30 cellular contexts compared by ENCODE assay signal in the genomic region with DNA sequence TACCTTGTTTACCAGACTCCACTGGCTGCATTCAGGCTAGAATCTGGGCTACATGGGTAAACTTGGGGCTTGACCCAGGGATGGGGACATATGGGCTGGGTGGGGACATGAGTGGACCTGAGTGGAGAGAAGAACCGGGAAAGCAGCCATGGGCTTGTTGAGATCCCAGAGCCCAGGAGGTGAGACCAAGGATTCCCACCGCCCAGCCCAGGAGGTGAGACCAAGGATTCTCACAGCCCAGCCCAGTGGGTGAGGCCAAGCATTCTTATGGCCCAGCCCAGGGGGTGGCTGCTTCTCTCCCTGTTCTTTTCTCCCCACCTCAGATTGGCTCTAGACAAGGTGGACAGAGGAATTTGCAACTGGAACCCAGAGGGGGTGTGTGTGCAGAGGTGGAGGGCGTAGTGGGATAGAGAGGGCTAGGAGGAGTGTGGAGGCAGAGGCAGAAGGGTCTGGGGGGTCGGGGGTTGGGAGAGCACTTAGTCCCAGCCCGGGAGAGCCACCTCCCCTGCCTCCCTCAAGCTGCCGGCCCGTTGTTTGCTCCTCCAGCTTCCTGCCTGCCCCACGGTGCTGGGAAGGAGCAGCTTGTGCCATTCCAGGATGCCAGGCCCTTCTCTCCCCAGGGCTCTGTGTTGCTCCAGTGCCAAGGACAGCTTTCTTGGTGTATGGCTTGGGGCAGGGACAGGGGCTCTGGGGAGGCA. TPM values are rescaled to one million over a fixed set of nuclear protein-coding genes. Genes with fewer than 3 reads are reported as not detected.
DNase-seq lines count a peak whose midpoint lies in the region; ATAC-seq, FAIRE-seq and TF ChIP-seq lines count a peak whose summit lies in the region.
"Had no signal": no experiment of that assay in that cellular context is flagged by ENCODE, and none has a peak within 500 bp of the region (broad histone marks: within the 10 kb centered on the region; RNA-seq: fewer than 3 reads in every experiment).

No MANE protein-coding gene starts in this region.

- H3K36me3 Mint-ChIP-seq in activated CD4-positive, alpha-beta T cell treated with anti-CD3 and anti-CD28 coated beads for 36 hours (ENCODE audit: low read depth), result no peaks in the 10 kb centered on the region
- H3K36me3 Mint-ChIP-seq: naive thymus-derived CD4-positive, alpha-beta T cell had no signal

- no peak overlapping the region for H3K27ac ChIP-seq in Peyer's patch
- H3K27ac ChIP-seq in kidney (ENCODE audit: low read depth in 2 of 2, low read length in 2 of 2), result no peak overlapping the region
- H3K27ac ChIP-seq: 22Rv1, foreskin keratinocyte, KMS-11, prostate gland had no signal

- peak; percentile 1 for DNase-seq in activated CD4-positive, alpha-beta T cell treated with anti-CD3 and anti-CD28 coated beads for 36 hours
- DNase-seq in activated CD4-positive, alpha-beta T cell treated with anti-CD3 and anti-CD28 coated beads, Interleukin-2, amount 50 U/mL, for 4 hours, result no peak
- DNase-seq in Peyer's patch, result peak in 2 of 3 donors; percentile 30 to 34
- peak; percentile 41 for DNase-seq in kidney
- peak; percentile 71 for DNase-seq in posterior vena cava (ENCODE audit: low spot score)
- no peak for DNase-seq in GDM1 (lab: John Stamatoyannopoulos, UW)
- DNase-seq in NOMO-1 treated with DMSO at 0.1 percent for 48 hours (lab: John Stamatoyannopoulos, UW; ENCODE audit: unreplicated experiment), result no peak
- DNase-seq: activated B cell treated with CpG ODN at 0.5 μM for 24 hours; activated CD8-positive, alpha-beta T cell treated with anti-CD3 and anti-CD28 coated beads for 36 hours; activated naive CD4-positive, alpha-beta T cell; activated T-cell treated with anti-CD3 and anti-CD28 coated beads for 4 hours; central memory CD4-positive, alpha-beta T cell; DMS 273 treated with DMSO at 0.1 percent for 48 hours; foreskin keratinocyte; naive thymus-derived CD4-positive, alpha-beta T cell; NCI-H1694; NCI-H526 treated with DMSO at 0.1 percent for 48 hours; stimulated activated CD4-positive, alpha-beta T cell treated with anti-CD3 and anti-CD28 coated beads, Interleukin-4, amount 100 ng/mL, for 24 hours; T-helper 9 cell had no signal

- H3K9me3 ChIP-seq in Peyer's patch (no peaks in the 10 kb centered on the region), kidney (ENCODE audit: control insufficient read depth in 1 of 2, low read length in 2 of 2) (no peaks in the 10 kb centered on the region)
- H3K9me3 ChIP-seq: HAP-1, prostate gland, tibial nerve had no signal

- no peaks in the 10 kb centered on the region for H3K36me3 ChIP-seq in Peyer's patch
- no peaks in the 10 kb centered on the region for H3K36me3 ChIP-seq in kidney (ENCODE audit: control insufficient read depth in 1 of 2, insufficient read depth in 2 of 2, low read length in 2 of 2)
- H3K36me3 ChIP-seq: HAP-1, prostate gland, tibial nerve had no signal

- POLR2A ChIA-PET in activated CD4-positive, alpha-beta T cell treated with anti-CD3 and anti-CD28 coated beads for 36 hours (lab: Charles Lee), result no interaction called here

- H3K27me3 ChIP-seq in Peyer's patch, result no peaks in the 10 kb centered on the region
- H3K27me3 ChIP-seq: tibial nerve had no signal

- FAIRE-seq in kidney (lab: Jason Lieb, UNC), result no peak
- FAIRE-seq: islet of Langerhans had no signal

- TF ChIP-seq POLR2A in Peyer's patch (IDR thresholded peaks at IDR 0.05), result no peak

- CTCF ChIA-PET in activated CD4-positive, alpha-beta T cell treated with anti-CD3 and anti-CD28 coated beads for 36 hours (lab: Charles Lee), result no interaction called here

- no peaks in the 10 kb centered on the region for H3K4me1 Mint-ChIP-seq in activated CD4-positive, alpha-beta T cell treated with anti-CD3 and anti-CD28 coated beads for 36 hours
- H3K4me1 Mint-ChIP-seq: activated B cell treated with CpG ODN at 0.5 μM for 24 hours had no signal

- no peak overlapping the region for H3K4me3 ChIP-seq in Peyer's patch
- no peak overlapping the region for H3K4me3 ChIP-seq in kidney (ENCODE audit: low read length in 2 of 2)
- H3K4me3 ChIP-seq: HAP-1, prostate gland, smooth muscle cell, tibial nerve had no signal

- TF ChIP-seq CTCF in Peyer's patch (IDR thresholded peaks at IDR 0.05) (no peak), kidney (IDR thresholded peaks at IDR 0.05; ENCODE audit: borderline replicate concordance, extremely low read depth, insufficient read depth) (no peak)

- H3K27ac Mint-ChIP-seq in activated CD4-positive, alpha-beta T cell treated with anti-CD3 and anti-CD28 coated beads for 36 hours, result no peak overlapping the region
- H3K27ac Mint-ChIP-seq: activated B cell treated with CpG ODN at 0.5 μM for 24 hours; activated CD8-positive, alpha-beta T cell treated with anti-CD3 and anti-CD28 coated beads for 36 hours; CD4-positive, alpha-beta T cell; naive thymus-derived CD4-positive, alpha-beta T cell; stimulated activated naive CD8-positive, alpha-beta T cell treated with anti-CD3 and anti-CD28 coated beads, Interleukin-15, Interleukin-2, amounts not matched to agents 100 ng/mL and 50 ng/mL, for 24 hours had no signal

- no peak overlapping the region for H3K9ac ChIP-seq in kidney (ENCODE audit: low read length in 2 of 2)
- H3K9ac ChIP-seq: KMS-11 had no signal

- H3K4me1 ChIP-seq in Peyer's patch (peaks cover 0 to 22% (median 0%) of the 10 kb centered on the region in 4 donors), kidney (ENCODE audit: control insufficient read depth in 1 of 2, insufficient read depth in 1 of 2, low read depth in 1 of 2, low read length in 2 of 2) (peaks cover 15 to 31% of the 10 kb centered on the region in 2 donors)
- H3K4me1 ChIP-seq: foreskin keratinocyte, HAP-1, prostate gland had no signal

- H3K27me3 Mint-ChIP-seq in activated CD4-positive, alpha-beta T cell treated with anti-CD3 and anti-CD28 coated beads for 36 hours, result peaks cover 5% of the 10 kb centered on the region
- H3K27me3 Mint-ChIP-seq: activated B cell treated with CpG ODN at 0.5 μM for 24 hours had no signal

- no peak for ATAC-seq in activated CD4-positive, alpha-beta T cell treated with anti-CD3 and anti-CD28 coated beads for 36 hours
- ATAC-seq in GM21515 (IDR thresholded peaks at IDR 0.05; ENCODE audit: unreplicated experiment), result no peak
- ATAC-seq: activated CD8-positive, alpha-beta T cell treated with anti-CD3 and anti-CD28 coated beads for 36 hours; foreskin keratinocyte; naive thymus-derived CD4-positive, alpha-beta T cell had no signal

- intact Hi-C loops in activated CD4-positive, alpha-beta T cell treated with anti-CD3 and anti-CD28 coated beads for 36 hours (cut with DNase I, micrococcal nuclease), result no loop called here
- intact Hi-C loops in kidney (cut with DNase I), result no loop called here
- intact Hi-C loops in posterior vena cava (cut with DNase I), result no loop called here

- H3K9me3 Mint-ChIP-seq in activated CD4-positive, alpha-beta T cell treated with anti-CD3 and anti-CD28 coated beads for 36 hours (ENCODE audit: low read depth), result no peaks in the 10 kb centered on the region
- H3K9me3 Mint-ChIP-seq: activated B cell treated with CpG ODN at 0.5 μM for 24 hours; activated CD8-positive, alpha-beta T cell treated with anti-CD3 and anti-CD28 coated beads for 36 hours; CD4-positive, alpha-beta T cell; naive thymus-derived CD4-positive, alpha-beta T cell; stimulated activated naive CD8-positive, alpha-beta T cell treated with anti-CD3 and anti-CD28 coated beads, Interleukin-15, Interleukin-2, amounts not matched to agents 100 ng/mL and 50 ng/mL, for 24 hours had no signal

- no peak overlapping the region for H3K4me3 Mint-ChIP-seq in activated CD4-positive, alpha-beta T cell treated with anti-CD3 and anti-CD28 coated beads for 36 hours
- H3K4me3 Mint-ChIP-seq: activated B cell treated with CpG ODN at 0.5 μM for 24 hours; activated CD8-positive, alpha-beta T cell treated with anti-CD3 and anti-CD28 coated beads for 36 hours; CD4-positive, alpha-beta T cell; naive thymus-derived CD4-positive, alpha-beta T cell; stimulated activated naive CD8-positive, alpha-beta T cell treated with anti-CD3 and anti-CD28 coated beads, Interleukin-15, Interleukin-2, amounts not matched to agents 100 ng/mL and 50 ng/mL, for 24 hours had no signal

RNA-seq across cellular contexts. Expression of a gene that starts 25.6 kb away (rescaled TPM):
- total RNA-seq in activated CD4-positive, alpha-beta T cell treated with anti-CD3 and anti-CD28 coated beads for 36 hours, result not detected
- total RNA-seq in Peyer's patch (1 to 10 TPM in 1 of 4 donors, under 1 TPM in 3; 0.18 to 5.8 (median 0.94) TPM), kidney (3.7 TPM), posterior vena cava (10 to 100 TPM; 13.0 to 21.1 TPM)
- polyA plus RNA-seq in kidney (ENCODE audit: insufficient read depth, low read depth, low replicate concordance), result 0.32 TPM
- total RNA-seq: activated B cell treated with CpG ODN at 0.5 μM for 24 hours; activated CD8-positive, alpha-beta T cell treated with anti-CD3 and anti-CD28 coated beads for 36 hours; CD4-positive, alpha-beta T cell; foreskin keratinocyte; G401 had no signal
- polyA plus RNA-seq: naive thymus-derived CD4-positive, alpha-beta T cell had no signal

Comparison
In these comparisons a context has a peak if more than half of its experiments do, and no peak if none do; other contexts are left out.
1. DNase-seq: peak in activated CD4-positive, alpha-beta T cell treated with anti-CD3 and anti-CD28 coated beads for 36 hours (single experiment), Peyer's patch (2 of 3), kidney (single experiment) and posterior vena cava (single experiment); none in activated CD4-positive, alpha-beta T cell treated with anti-CD3 and anti-CD28 coated beads, Interleukin-2, amount 50 U/mL, for 4 hours (0 of 2), GDM1 (single experiment) and NOMO-1 treated with DMSO at 0.1 percent for 48 hours (single experiment).